ENCODE assay signal across 8 cellular contexts in genomic region chr14:87745507-87746118, GRCh38.
DNase-seq lines count a peak whose midpoint lies in the region; ATAC-seq and TF ChIP-seq lines count a peak whose summit lies in the region.

No MANE protein-coding gene starts in this region.

- DNase-seq in Caki2 (ENCODE audit: low read depth), result peak; percentile 9
- peak; percentile 53 for DNase-seq in fibroblast of mammary gland (ENCODE audit: low read depth)
- DNase-seq in stimulated activated naive CD8-positive, alpha-beta T cell treated with anti-CD3 and anti-CD28 coated beads, Interleukin-15, Interleukin-2, amounts not matched to agents 100 U/mL and 50 U/mL, for 24 hours, result peak; percentile 7
- DNase-seq in lower leg skin (ENCODE audit: low spot score in 2 of 2), result no peak
- DNase-seq in retina, result no peak

- H3K9ac ChIP-seq in OCI-LY1 (ENCODE audit: low read length), result no peak overlapping the region

- no peaks in the 10 kb centered on the region for H3K36me3 ChIP-seq in OCI-LY1 (ENCODE audit: insufficient read depth, low read length)

- peaks cover 8% of the 10 kb centered on the region for H3K4me1 ChIP-seq in OCI-LY1 (ENCODE audit: insufficient read depth, low read length, severe bottlenecking)

- no peak overlapping the region for H3K4me3 ChIP-seq in OCI-LY1 (ENCODE audit: low read depth, low read length, poor library complexity, severe bottlenecking)
- no peak overlapping the region for H3K4me3 ChIP-seq in fibroblast of mammary gland (ENCODE audit: control insufficient read depth, low read depth, low read length)
- no peak overlapping the region for H3K4me3 ChIP-seq in lower leg skin (ENCODE audit: low read depth, poor library complexity, severe bottlenecking)

- H3K27ac ChIP-seq in OCI-LY1 (ENCODE audit: low read depth, low read length, poor library complexity, severe bottlenecking), result no peak overlapping the region

- H4K20me1 ChIP-seq in OCI-LY1 (ENCODE audit: insufficient read depth, low read length), result no peaks in the 10 kb centered on the region

- in situ Hi-C loops in Caki2 (cut with HindIII; ENCODE audit: low pct_unique_long_range_greater_than_20kb, low sequenced_read_pairs), result no loop called here

- TF ChIP-seq POLR2A in lower leg skin (IDR thresholded peaks at IDR 0.05), result no peak

- H3F3A ChIP-seq in OCI-LY1 (ENCODE audit: insufficient read depth, low read length), result no peaks in the 10 kb centered on the region

- TF ChIP-seq CTCF in OCI-LY1 (IDR thresholded peaks at IDR 0.05; ENCODE audit: low read length), result peak; percentile 74
- peak; percentile 73 for TF ChIP-seq CTCF in fibroblast of mammary gland (conservative IDR thresholded peaks at IDR 0.05; ENCODE audit: control insufficient read depth, insufficient read depth, low read depth, low read length)
- TF ChIP-seq CTCF in lower leg skin (IDR thresholded peaks at IDR 0.05), result no peak

- no peaks in the 10 kb centered on the region for H3K9me3 ChIP-seq in OCI-LY1 (ENCODE audit: low read length)

- no peak overlapping the region for H3K4me2 ChIP-seq in OCI-LY1 (ENCODE audit: low read length)

- H2AFZ ChIP-seq in OCI-LY1 (ENCODE audit: low read length), result no peak overlapping the region

- intact Hi-C loops in lower leg skin (cut with DNase I; ENCODE audit: low total_unique reads), result no loop called here

- H3K79me2 ChIP-seq in OCI-LY1 (ENCODE audit: insufficient read depth, low read length), result no peaks in the 10 kb centered on the region

- H3K27me3 ChIP-seq in OCI-LY1 (ENCODE audit: insufficient read depth, low read length), result no peaks in the 10 kb centered on the region

- no peaks in the 10 kb centered on the region for H3K9me2 ChIP-seq in OCI-LY1 (ENCODE audit: low read depth, low read length)

- ATAC-seq in GM18520 (IDR thresholded peaks at IDR 0.05; ENCODE audit: unreplicated experiment), result peak; percentile 69
- peak; percentile 54 for ATAC-seq in HG03108 (IDR thresholded peaks at IDR 0.05; ENCODE audit: unreplicated experiment)
- no peak for ATAC-seq in stimulated activated naive CD8-positive, alpha-beta T cell treated with anti-CD3 and anti-CD28 coated beads, Interleukin-15, Interleukin-2, amounts not matched to agents 100 U/mL and 50 U/mL, for 24 hours

- 35 to 47% methylated on average over 3 of the region's 3 CpGs for WGBS in lower leg skin, 2 donors

Comparison
In these comparisons a context has a peak if more than half of its experiments do, and no peak if none do; other contexts are left out.
1. DNase-seq: peak in Caki2 (single experiment), fibroblast of mammary gland (single experiment) and stimulated activated naive CD8-positive, alpha-beta T cell treated with anti-CD3 and anti-CD28 coated beads, Interleukin-15, Interleukin-2, amounts not matched to agents 100 U/mL and 50 U/mL, for 24 hours (single experiment); none in lower leg skin (0 of 2) and retina (single experiment).
2. CTCF ChIP-seq: peak in OCI-LY1 (single experiment) and fibroblast of mammary gland (single experiment); none in lower leg skin (0 of 3).